In genomic region chr2:216692636-216693413, GRCh38 we compare ENCODE assay signal across 8 cellular contexts. TPM values are rescaled to one million over a fixed set of nuclear protein-coding genes. Genes with fewer than 3 reads are reported as not detected.
DNase-seq lines count a peak whose midpoint lies in the region; ATAC-seq and TF ChIP-seq lines count a peak whose summit lies in the region.

No MANE protein-coding gene starts in this region.

- H3F3A ChIP-seq in GM23338 (replicated peaks; ENCODE audit: low read depth), result 0 out of 2 replicates have a peak, but pooled peaks cover 4% of the 10 kb centered on the region

- H3K27me3 ChIP-seq in GM23338 (ENCODE audit: insufficient read depth) (peaks cover 56% of the 10 kb centered on the region), right lobe of liver (peaks cover 0 to 16% of the 10 kb centered on the region in 2 donors)

- peak overlapping the region; percentile 84 for H3K4me3 Mint-ChIP-seq in GM23338
- H3K4me3 Mint-ChIP-seq in dendritic cell treated with granulocyte-macrophage colony-stimulating factor and Interleukin-4, amounts not matched to agents 40 ng/mL and 50 ng/mL, for 4 days, result peak overlapping the region; percentile 41

- intact Hi-C loops in dendritic cell treated with granulocyte-macrophage colony-stimulating factor and Interleukin-4, amounts not matched to agents 40 ng/mL and 50 ng/mL, for 4 days (cut with micrococcal nuclease), result no loop called here
- intact Hi-C loops in right lobe of liver (cut with DNase I), result no loop called here

- H3K4me1 ChIP-seq in GM23338 (ENCODE audit: insufficient read depth) (peaks cover 42% of the 10 kb centered on the region), right lobe of liver (peaks cover 0 to 23% (median 7%) of the 10 kb centered on the region in 4 donors)

- peak; percentile 83 for DNase-seq in AG08396 (ENCODE audit: low spot score)
- peak; percentile 84 for DNase-seq in GM23338 (ENCODE audit: low spot score)
- peak; percentile 73 for DNase-seq in NCI-H2196 treated with DMSO at 0.1 percent for 48 hours (lab: John Stamatoyannopoulos, UW; ENCODE audit: unreplicated experiment)
- DNase-seq in activated CD4-positive, alpha-beta T cell treated with anti-CD3 and anti-CD28 coated beads, Interleukin-2, amount 50 U/mL, for 1 hour, result peak; percentile 47
- DNase-seq in right lobe of liver, result peak in 2 of 3 donors; percentile 47 to 65
- DNase-seq in stimulated activated CD4-positive, alpha-beta T cell treated with anti-CD3 and anti-CD28 coated beads, Interleukin-4, amount 100 ng/mL, for 4 hours, result peak; percentile 60 to 68
- no peak for DNase-seq in SKM-1 (lab: John Stamatoyannopoulos, UW; ENCODE audit: unreplicated experiment)

- H3K4me1 Mint-ChIP-seq in GM23338, result peaks cover 50% of the 10 kb centered on the region
- peaks cover 31% of the 10 kb centered on the region for H3K4me1 Mint-ChIP-seq in dendritic cell treated with granulocyte-macrophage colony-stimulating factor and Interleukin-4, amounts not matched to agents 40 ng/mL and 50 ng/mL, for 4 days (ENCODE audit: low read depth)

- no peak for TF ChIP-seq CTCF in GM23338 (conservative IDR thresholded peaks at IDR 0.05; ENCODE audit: low read depth in 2 of 2)
- no peak for TF ChIP-seq CTCF in right lobe of liver (IDR thresholded peaks at IDR 0.05)

- H3K36me3 ChIP-seq in GM23338 (ENCODE audit: insufficient read depth) (no peaks in the 10 kb centered on the region), right lobe of liver (no peaks in the 10 kb centered on the region)

- no peaks in the 10 kb centered on the region for H4K20me1 ChIP-seq in GM23338 (replicated peaks; ENCODE audit: insufficient read depth)

- ATAC-seq in GM23338 (peak; percentile 8), right lobe of liver (peak; percentile 52 to 61 (median 58))

- H3K27ac Mint-ChIP-seq in GM23338, result no peak overlapping the region
- no peak overlapping the region for H3K27ac Mint-ChIP-seq in dendritic cell treated with granulocyte-macrophage colony-stimulating factor and Interleukin-4, amounts not matched to agents 40 ng/mL and 50 ng/mL, for 4 days

- no peaks in the 10 kb centered on the region for H3K79me2 ChIP-seq in GM23338 (replicated peaks; ENCODE audit: insufficient read depth)

- TF ChIP-seq POLR2A in right lobe of liver (IDR thresholded peaks at IDR 0.05), result no peak

- peak overlapping the region; percentile 93 for H2AFZ ChIP-seq in GM23338

- no peaks in the 10 kb centered on the region for H3K36me3 Mint-ChIP-seq in GM23338 (ENCODE audit: low read depth)
- H3K36me3 Mint-ChIP-seq in dendritic cell treated with granulocyte-macrophage colony-stimulating factor and Interleukin-4, amounts not matched to agents 40 ng/mL and 50 ng/mL, for 4 days (ENCODE audit: low read depth), result no peaks in the 10 kb centered on the region

- WGBS in right lobe of liver (ENCODE audit: insufficient coverage, low coverage, low lambda C conversion rate, missing lambda C conversion rate), result under 1% methylated on average over 24 of the region's 28 CpGs

- peak overlapping the region; percentile 5; the same call in 1 of the 2 replicates for H3K27ac ChIP-seq in GM23338 (ENCODE audit: low read depth)
- no peak overlapping the region for H3K27ac ChIP-seq in right lobe of liver

- H3K4me2 ChIP-seq in GM23338, result peak overlapping the region; percentile 98

- H3K9me3 Mint-ChIP-seq in GM23338, result no peaks in the 10 kb centered on the region
- H3K9me3 Mint-ChIP-seq in dendritic cell treated with granulocyte-macrophage colony-stimulating factor and Interleukin-4, amounts not matched to agents 40 ng/mL and 50 ng/mL, for 4 days, result no peaks in the 10 kb centered on the region

- H3K4me3 ChIP-seq in GM23338 (peak overlapping the region; percentile 77), right lobe of liver (peak overlapping the region in 2 of 3 donors; percentile 27 to 38)

- H3K27me3 Mint-ChIP-seq in GM23338 (ENCODE audit: insufficient read depth, low read depth, poor library complexity), result peaks cover 41% of the 10 kb centered on the region
- peaks cover 89% of the 10 kb centered on the region for H3K27me3 Mint-ChIP-seq in dendritic cell treated with granulocyte-macrophage colony-stimulating factor and Interleukin-4, amounts not matched to agents 40 ng/mL and 50 ng/mL, for 4 days

- no peaks in the 10 kb centered on the region for H3K9me2 ChIP-seq in GM23338 (ENCODE audit: insufficient read depth)

- no peaks in the 10 kb centered on the region for H3K9me3 ChIP-seq in right lobe of liver

TF ChIP-seq in GM23338, 12 proteins besides CTCF, POLR2A, EP300 and RAD21 (continues in another document):
- TF ChIP-seq ETS1 (IDR thresholded peaks at IDR 0.05) (no peak), JUNB (IDR thresholded peaks at IDR 0.05; ENCODE audit: unreplicated experiment) (no peak), REST (IDR thresholded peaks at IDR 0.05; ENCODE audit: unreplicated experiment) (no peak)

RNA-seq across cellular contexts. Expression of gene IGFBP5, which starts 2.5 kb away (rescaled TPM):
- 0.74 and 2.5 TPM in 2 replicates for total RNA-seq in GM23338 (2014; rRNA removed; shearing (Covaris generic))
- polyA plus RNA-seq in GM23338 (2016; fragmentation: Nextera tagmentation; extraction: Ambion mirVana), result 0.43 and 0.70 TPM in 2 replicates
- total RNA-seq in right lobe of liver, result 10 to 100 TPM; 13.7 to 76.0 (median 30.9) TPM

RNA-seq across cellular contexts. Expression of gene IGFBP2, which starts 59.6 kb away (rescaled TPM):
- 309 and 364 TPM in 2 replicates for total RNA-seq in GM23338 (2014; rRNA removed; shearing (Covaris generic))
- polyA plus RNA-seq in GM23338 (2016; fragmentation: Nextera tagmentation; extraction: Ambion mirVana), result 177 and 235 TPM in 2 replicates
- total RNA-seq in right lobe of liver, result 1,000 to 10,000 TPM in 2 of 6 experiments, 100 to 1,000 TPM in 4; 276 to 1,091 (median 406) TPM
